Comparison of ENCODE assay signal across 8 cellular contexts in the genomic region with DNA sequence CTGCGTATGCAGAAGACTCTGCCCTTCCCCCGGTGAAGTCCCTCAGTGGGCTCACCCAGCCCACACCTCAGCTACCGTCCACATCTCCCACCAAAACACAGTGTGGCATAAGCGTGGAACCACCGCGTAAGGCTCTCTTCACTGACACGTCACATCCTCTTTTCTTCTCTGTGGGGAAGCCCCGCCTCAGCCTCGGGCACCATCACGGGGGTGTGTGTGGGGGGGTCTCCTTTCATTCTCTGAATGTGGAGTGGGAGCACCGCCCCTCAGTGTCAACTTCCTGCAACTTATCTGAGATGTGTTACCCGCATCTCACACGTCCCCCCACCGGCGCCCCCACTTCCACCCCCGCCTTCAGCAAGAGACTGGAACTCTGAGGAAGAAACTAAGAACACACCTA.
A peak's percentile ranks its signal among the peaks of the same experiment; 100 is the strongest.
DNase-seq lines count a peak whose midpoint lies in the region; ATAC-seq and TF ChIP-seq lines count a peak whose summit lies in the region.
"Had no signal": no experiment of that assay in that cellular context is flagged by ENCODE, and none has a peak within 500 bp of the region (broad histone marks: within the 10 kb centered on the region; RNA-seq: fewer than 3 reads in every experiment).

No MANE protein-coding gene starts in this region.

- H3K4me3 ChIP-seq in neuronal stem cell (ENCODE audit: low read length in 2 of 2) (no peak overlapping the region), colonic mucosa (no peak overlapping the region)

- H3K36me3 ChIP-seq in neuronal stem cell (replicated peaks in 1 of 2; ENCODE audit: control insufficient read depth in 2 of 2, insufficient read depth in 2 of 2, low read length in 2 of 2) (no peaks in the 10 kb centered on the region), colonic mucosa (no peaks in the 10 kb centered on the region)

- no peak overlapping the region for H3K4ac ChIP-seq in neuronal stem cell (ENCODE audit: low read length)

- H2BK5ac ChIP-seq in neuronal stem cell (ENCODE audit: low read length) = no peak overlapping the region

- H3K27me3 ChIP-seq in neuronal stem cell (ENCODE audit: control insufficient read depth in 3 of 3, insufficient read depth in 3 of 3, low read depth in 1 of 3, low read length in 3 of 3) (no peaks in the 10 kb centered on the region), colonic mucosa (no peaks in the 10 kb centered on the region)

- no peak overlapping the region for H3K14ac ChIP-seq in neuronal stem cell (ENCODE audit: low read length)

- no peaks in the 10 kb centered on the region for H3K27me3 Mint-ChIP-seq in WTC11 (ENCODE audit: low read depth)
- no peaks in the 10 kb centered on the region for H3K27me3 Mint-ChIP-seq in stimulated activated naive CD8-positive, alpha-beta T cell treated with anti-CD3 and anti-CD28 coated beads, Interleukin-15, amount 100 ng/mL, for 72 hours

- H2AFZ ChIP-seq in neuronal stem cell (ENCODE audit: low read length) = no peak overlapping the region

- peaks cover 54% of the 10 kb centered on the region for H3K4me1 Mint-ChIP-seq in WTC11
- peaks cover 64% of the 10 kb centered on the region for H3K4me1 Mint-ChIP-seq in stimulated activated naive CD8-positive, alpha-beta T cell treated with anti-CD3 and anti-CD28 coated beads, Interleukin-15, amount 100 ng/mL, for 72 hours
- H3K4me1 Mint-ChIP-seq: brain had no signal

- H4K8ac ChIP-seq in neuronal stem cell (ENCODE audit: low read depth, low read length) = no peak overlapping the region

- H3K4me3 Mint-ChIP-seq in WTC11 = no peak overlapping the region
- peak overlapping the region; percentile 80 to 87 for H3K4me3 Mint-ChIP-seq in stimulated activated naive CD8-positive, alpha-beta T cell treated with anti-CD3 and anti-CD28 coated beads, Interleukin-15, amount 100 ng/mL, for 72 hours
- H3K4me3 Mint-ChIP-seq: brain had no signal

- H3K36me3 Mint-ChIP-seq in WTC11 = 0 out of 2 replicates have a peak, but pooled peaks cover 3% of the 10 kb centered on the region
- H3K36me3 Mint-ChIP-seq: brain had no signal

- WGBS in neuronal stem cell (ENCODE audit: extremely low coverage in 2 of 2, insufficient read length in 2 of 2, insufficient replicate concordance in 1 of 2), 2 donors = no CpG with 5 or more reads among the region's 16 CpGs

- H3K4me2 ChIP-seq in neuronal stem cell (ENCODE audit: insufficient read depth, low read length, poor library complexity, severe bottlenecking) = no peak overlapping the region

- H3K27ac Mint-ChIP-seq in WTC11 = peak overlapping the region; percentile 12; the same call in 1 of the 2 replicates
- H3K27ac Mint-ChIP-seq in stimulated activated naive CD8-positive, alpha-beta T cell treated with anti-CD3 and anti-CD28 coated beads, Interleukin-15, amount 100 ng/mL, for 72 hours = peak overlapping the region; percentile 94 to 98

- CTCF ChIA-PET in WTC11 (lab: Charles Lee) = no interaction called here

- no peak for DNase-seq in WTC11 (ENCODE audit: low spot score)
- DNase-seq in activated effector memory CD4-positive, alpha-beta T cell treated with anti-CD3 and anti-CD28 coated beads, Interleukin-2, amount 50 U/mL, for 16 hours = peak; percentile 87
- DNase-seq in neuronal stem cell (ENCODE audit: low spot score) = no peak
- peak; percentile 58 to 78 for DNase-seq in stimulated activated naive CD8-positive, alpha-beta T cell treated with anti-CD3 and anti-CD28 coated beads, Interleukin-15, amount 100 ng/mL, for 72 hours
- no peak for DNase-seq in Kasumi-1 (lab: John Stamatoyannopoulos, UW)
- DNase-seq in colonic mucosa = no peak

- H3K4me1 ChIP-seq in neuronal stem cell (ENCODE audit: control insufficient read depth in 2 of 2, insufficient read depth in 1 of 2, low read depth in 1 of 2, low read length in 2 of 2) (peaks cover 0 to 4% of the 10 kb centered on the region in 2 donors), colonic mucosa (no peaks in the 10 kb centered on the region)

- H3K9ac ChIP-seq in neuronal stem cell (ENCODE audit: low read depth, low read length, poor library complexity) = no peak overlapping the region
- no peak overlapping the region for H3K9ac ChIP-seq in colonic mucosa (ENCODE audit: low read depth in 2 of 2, low read length in 2 of 2)

- H3K23ac ChIP-seq in neuronal stem cell (ENCODE audit: low read depth, low read length, poor library complexity) = peak overlapping the region; percentile 1

- no peaks in the 10 kb centered on the region for H3K9me3 Mint-ChIP-seq in WTC11
- peaks cover 0 to 5% of the 10 kb centered on the region in 2 donors for H3K9me3 Mint-ChIP-seq in stimulated activated naive CD8-positive, alpha-beta T cell treated with anti-CD3 and anti-CD28 coated beads, Interleukin-15, amount 100 ng/mL, for 72 hours

- H3K27ac ChIP-seq in neuronal stem cell (replicated peaks; ENCODE audit: low read length) (no peak overlapping the region), colonic mucosa (no peak overlapping the region)

- H2BK120ac ChIP-seq in neuronal stem cell (ENCODE audit: low read depth, low read length) = peak overlapping the region; percentile 56

- intact Hi-C loops in colonic mucosa (cut with DNase I) = no loop called here

- no peak overlapping the region for H2AK5ac ChIP-seq in neuronal stem cell (ENCODE audit: low read depth, low read length)

- H2BK15ac ChIP-seq in neuronal stem cell (ENCODE audit: low read length) = peak overlapping the region; percentile 84

- no peak overlapping the region for H2BK12ac ChIP-seq in neuronal stem cell (ENCODE audit: low read length)

- peak overlapping the region; percentile 75 for H3K18ac ChIP-seq in neuronal stem cell (ENCODE audit: low read length)

- H3K9me3 ChIP-seq in neuronal stem cell (replicated peaks in 1 of 2; ENCODE audit: control insufficient read depth in 2 of 2, insufficient read depth in 1 of 2, low read depth in 1 of 2, low read length in 2 of 2) (no peaks in the 10 kb centered on the region), colonic mucosa (no peaks in the 10 kb centered on the region)

- no peaks in the 10 kb centered on the region for H3K79me1 ChIP-seq in neuronal stem cell (ENCODE audit: low read depth, low read length)

- TF ChIP-seq CTCF in WTC11 (IDR thresholded peaks at IDR 0.05) (no peak), colonic mucosa (IDR thresholded peaks at IDR 0.05) (no peak)

- ATAC-seq in WTC11 (no peak), HG02623 (IDR thresholded peaks at IDR 0.05; ENCODE audit: unreplicated experiment) (no peak)
- ATAC-seq in stimulated activated naive CD8-positive, alpha-beta T cell treated with anti-CD3 and anti-CD28 coated beads, Interleukin-15, amount 100 ng/mL, for 72 hours = peak; percentile 90

- POLR2A ChIA-PET in WTC11 (lab: Charles Lee) = no interaction called here

- H4K91ac ChIP-seq in neuronal stem cell (ENCODE audit: low read depth, low read length, poor library complexity) = no peak overlapping the region

TF ChIP-seq in WTC11, 78 proteins besides CTCF, POLR2A, EP300 and RAD21 (continues in another document):
- no peak for TF ChIP-seq STAT6 (CRISPR knock-in tag; conservative IDR thresholded peaks at IDR 0.05; ENCODE audit: low read depth)
- no peak for TF ChIP-seq ATF6 (CRISPR knock-in tag; IDR thresholded peaks at IDR 0.05)
- no peak for TF ChIP-seq EMX1 (CRISPR knock-in tag; IDR thresholded peaks at IDR 0.05)
- no peak for TF ChIP-seq GTF2I (CRISPR knock-in tag; conservative IDR thresholded peaks at IDR 0.05)
- no peak for TF ChIP-seq MXD4 (CRISPR knock-in tag; IDR thresholded peaks at IDR 0.05; ENCODE audit: borderline replicate concordance)
- TF ChIP-seq, protein P1, sequence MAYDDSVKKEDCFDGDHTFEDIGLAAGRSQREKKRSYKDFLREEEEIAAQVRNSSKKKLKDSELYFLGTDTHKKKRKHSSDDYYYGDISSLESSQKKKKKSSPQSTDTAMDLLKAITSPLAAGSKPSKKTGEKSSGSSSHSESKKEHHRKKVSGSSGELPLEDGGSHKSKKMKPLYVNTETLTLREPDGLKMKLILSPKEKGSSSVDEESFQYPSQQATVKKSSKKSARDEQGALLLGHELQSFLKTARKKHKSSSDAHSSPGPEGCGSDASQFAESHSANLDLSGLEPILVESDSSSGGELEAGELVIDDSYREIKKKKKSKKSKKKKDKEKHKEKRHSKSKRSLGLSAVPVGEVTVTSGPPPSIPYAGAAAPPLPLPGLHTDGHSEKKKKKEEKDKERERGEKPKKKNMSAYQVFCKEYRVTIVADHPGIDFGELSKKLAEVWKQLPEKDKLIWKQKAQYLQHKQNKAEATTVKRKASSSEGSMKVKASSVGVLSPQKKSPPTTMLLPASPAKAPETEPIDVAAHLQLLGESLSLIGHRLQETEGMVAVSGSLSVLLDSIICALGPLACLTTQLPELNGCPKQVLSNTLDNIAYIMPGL (CRISPR knock-in tag; IDR thresholded peaks at IDR 0.05) = no peak

Comparison
In these comparisons a context has a peak if more than half of its experiments do, and no peak if none do; other contexts are left out.
1. DNase-seq: peak in activated effector memory CD4-positive, alpha-beta T cell treated with anti-CD3 and anti-CD28 coated beads, Interleukin-2, amount 50 U/mL, for 16 hours (single experiment) and stimulated activated naive CD8-positive, alpha-beta T cell treated with anti-CD3 and anti-CD28 coated beads, Interleukin-15, amount 100 ng/mL, for 72 hours (2 of 2); none in WTC11 (single experiment), neuronal stem cell (single experiment), Kasumi-1 (0 of 2) and colonic mucosa (single experiment).